8 cellular contexts compared by ENCODE assay signal in genomic region chr5:132962429-132962928, GRCh38. TPM values are rescaled to one million over a fixed set of nuclear protein-coding genes. Genes with fewer than 3 reads are reported as not detected.
A peak's percentile ranks its signal among the peaks of the same experiment; 100 is the strongest.
DNase-seq lines count a peak whose midpoint lies in the region; ATAC-seq and TF ChIP-seq lines count a peak whose summit lies in the region.

No MANE protein-coding gene starts in this region.

- peaks cover 44% of the 10 kb centered on the region for H3K36me3 Mint-ChIP-seq in activated T-helper 17 cell treated with anti-CD3 and anti-CD28 coated beads, Interleukin-2, amount 50 U/mL, for 72 hours (ENCODE audit: low read depth)

- DNase-seq in AG20443 (ENCODE audit: low spot score) = peak; percentile 48
- DNase-seq in GM13977 (ENCODE audit: low spot score) = peak; percentile 31
- peak; percentile 38 for DNase-seq in NCI-H460 (ENCODE audit: extremely low read depth, low read depth)
- peak; percentile 8 for DNase-seq in germinal center (ENCODE audit: low spot score)
- DNase-seq in neuronal stem cell (ENCODE audit: low spot score) = peak; percentile 56
- no peak for DNase-seq in stimulated activated CD4-positive, alpha-beta T cell treated with anti-CD3 and anti-CD28 coated beads, Interleukin-2, amount 100 ng/mL, for 48 hours

- H3K4me3 Mint-ChIP-seq in activated T-helper 17 cell treated with anti-CD3 and anti-CD28 coated beads, Interleukin-2, amount 50 U/mL, for 72 hours = peak overlapping the region; percentile 95

- H2BK12ac ChIP-seq in neuronal stem cell (ENCODE audit: low read length) = no peak overlapping the region

- H3K27me3 ChIP-seq in neuronal stem cell (ENCODE audit: control insufficient read depth in 3 of 3, insufficient read depth in 3 of 3, low read depth in 1 of 3, low read length in 3 of 3) = no peaks in the 10 kb centered on the region

- no peak overlapping the region for H2BK5ac ChIP-seq in neuronal stem cell (ENCODE audit: low read length)

- H3K9me3 Mint-ChIP-seq in activated T-helper 17 cell treated with anti-CD3 and anti-CD28 coated beads, Interleukin-2, amount 50 U/mL, for 72 hours = no peaks in the 10 kb centered on the region

- ATAC-seq in activated T-helper 17 cell treated with anti-CD3 and anti-CD28 coated beads, Interleukin-2, amount 50 U/mL, for 72 hours (replicated peaks) = peak; percentile 4
- ATAC-seq in GM21526 (IDR thresholded peaks at IDR 0.05; ENCODE audit: low FRiP score, unreplicated experiment) = no peak

- no peaks in the 10 kb centered on the region for H3K9me3 ChIP-seq in neuronal stem cell (replicated peaks in 1 of 2; ENCODE audit: control insufficient read depth in 2 of 2, insufficient read depth in 1 of 2, low read depth in 1 of 2, low read length in 2 of 2)

- peaks cover 0 to 21% of the 10 kb centered on the region in 2 donors for H3K36me3 ChIP-seq in neuronal stem cell (replicated peaks in 1 of 2; ENCODE audit: control insufficient read depth in 2 of 2, insufficient read depth in 2 of 2, low read length in 2 of 2)

- in situ Hi-C loops in GM13977 (cut with MboI; ENCODE audit: low pct_unique_long_range_greater_than_20kb, low sequenced_read_pairs, unreplicated experiment) = no loop called here

- H2BK120ac ChIP-seq in neuronal stem cell (ENCODE audit: low read depth, low read length) = no peak overlapping the region

- H3K9ac ChIP-seq in neuronal stem cell (ENCODE audit: low read depth, low read length, poor library complexity) = no peak overlapping the region

- H3K14ac ChIP-seq in neuronal stem cell (ENCODE audit: low read length) = no peak overlapping the region

- H3K27ac Mint-ChIP-seq in activated T-helper 17 cell treated with anti-CD3 and anti-CD28 coated beads, Interleukin-2, amount 50 U/mL, for 72 hours = peak overlapping the region; percentile 99

- peaks cover 0 to 3% of the 10 kb centered on the region in 2 donors for H3K4me1 ChIP-seq in neuronal stem cell (ENCODE audit: control insufficient read depth in 2 of 2, insufficient read depth in 1 of 2, low read depth in 1 of 2, low read length in 2 of 2)

- H3K4me3 ChIP-seq in neuronal stem cell (ENCODE audit: low read length in 2 of 2) = peak overlapping the region; percentile 64 to 99

- H3K79me1 ChIP-seq in neuronal stem cell (ENCODE audit: low read depth, low read length) = peaks cover 6% of the 10 kb centered on the region

- H3K27ac ChIP-seq in neuronal stem cell (replicated peaks; ENCODE audit: low read length) = peak overlapping the region; percentile 86

- TF ChIP-seq CTCF in GM13977 (IDR thresholded peaks at IDR 0.05; ENCODE audit: extremely low read depth, insufficient read depth, missing control alignments) = no peak

- H3K4ac ChIP-seq in neuronal stem cell (ENCODE audit: low read length) = no peak overlapping the region

- H4K91ac ChIP-seq in neuronal stem cell (ENCODE audit: low read depth, low read length, poor library complexity) = no peak overlapping the region

- no peak overlapping the region for H3K18ac ChIP-seq in neuronal stem cell (ENCODE audit: low read length)

- peak overlapping the region; percentile 35 for H3K4me2 ChIP-seq in neuronal stem cell (ENCODE audit: insufficient read depth, low read length, poor library complexity, severe bottlenecking)

- no peak overlapping the region for H2AK5ac ChIP-seq in neuronal stem cell (ENCODE audit: low read depth, low read length)

- peak overlapping the region; percentile 96 for H2AFZ ChIP-seq in neuronal stem cell (ENCODE audit: low read length)

- no peak overlapping the region for H4K8ac ChIP-seq in neuronal stem cell (ENCODE audit: low read depth, low read length)

- H3K23ac ChIP-seq in neuronal stem cell (ENCODE audit: low read depth, low read length, poor library complexity) = no peak overlapping the region

- no peaks in the 10 kb centered on the region for H3K4me1 Mint-ChIP-seq in activated T-helper 17 cell treated with anti-CD3 and anti-CD28 coated beads, Interleukin-2, amount 50 U/mL, for 72 hours

- no peaks in the 10 kb centered on the region for H3K27me3 Mint-ChIP-seq in activated T-helper 17 cell treated with anti-CD3 and anti-CD28 coated beads, Interleukin-2, amount 50 U/mL, for 72 hours

- H2BK15ac ChIP-seq in neuronal stem cell (ENCODE audit: low read length) = no peak overlapping the region

- no CpG with 5 or more reads among the region's 18 CpGs for WGBS in neuronal stem cell (ENCODE audit: extremely low coverage in 2 of 2, insufficient read length in 2 of 2, insufficient replicate concordance in 1 of 2), 2 donors

RNA-seq across cellular contexts. Expression of gene AFF4, which starts 1.0 kb away (rescaled TPM):
- total RNA-seq in NCI-H460 (2014; rRNA removed; shearing (Covaris generic)) = 40.6 and 44.7 TPM in 2 replicates
- 13.9 and 20.5 TPM in 2 replicates for polyA plus RNA-seq in NCI-H460 (2014; cell fraction: nucleus; rRNA removed)
- total RNA-seq in activated T-helper 17 cell treated with anti-CD3 and anti-CD28 coated beads, Interleukin-2, amount 50 U/mL, for 72 hours = 10 to 100 TPM; 33.3 to 72.3 TPM
- 24.6 TPM for polyA plus RNA-seq in neuronal stem cell (2013, experiment 1 of 2)
- polyA plus RNA-seq in neuronal stem cell (2013, experiment 2 of 2) = 26.2 TPM

Comparison
In these comparisons a context has a peak if more than half of its experiments do, and no peak if none do; other contexts are left out.
1. DNase-seq: peak in AG20443 (single experiment), GM13977 (single experiment), NCI-H460 (single experiment), germinal center (single experiment) and neuronal stem cell (single experiment); none in stimulated activated CD4-positive, alpha-beta T cell treated with anti-CD3 and anti-CD28 coated beads, Interleukin-2, amount 100 ng/mL, for 48 hours (0 of 2).